In the genomic region with DNA sequence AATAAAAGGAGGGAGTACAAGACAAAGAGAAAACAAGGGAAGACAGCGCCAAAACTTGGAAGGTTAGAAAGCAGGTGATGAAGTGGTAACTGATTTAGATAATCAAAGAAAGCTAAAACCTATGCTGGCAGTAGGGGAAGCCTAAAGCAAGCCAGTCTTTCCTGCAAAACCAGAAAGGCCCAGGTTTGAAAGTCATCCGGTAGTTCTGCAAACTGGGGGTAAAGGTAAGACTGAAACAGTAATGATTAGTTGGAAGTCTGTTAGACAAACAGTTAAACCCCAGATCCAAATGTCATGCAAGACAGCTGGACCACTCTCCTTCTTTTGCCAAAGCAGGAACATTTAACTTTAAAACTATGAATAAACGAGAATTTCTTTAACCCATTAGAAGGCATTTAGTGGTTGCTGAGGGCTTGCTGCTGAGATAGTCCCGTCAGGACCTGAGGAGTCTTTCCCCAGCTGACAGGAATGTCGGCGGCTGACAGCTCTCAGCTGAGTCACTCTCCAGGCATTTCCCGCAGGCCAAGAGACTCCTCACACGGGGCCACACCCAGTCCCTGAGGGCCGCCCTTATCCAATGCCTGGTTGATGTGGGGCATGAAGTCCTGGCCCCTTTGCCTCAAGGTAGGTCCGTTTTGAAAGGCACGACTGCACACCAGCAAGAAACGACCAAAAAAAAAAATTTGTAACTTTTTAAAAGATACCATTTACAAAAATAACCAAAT, we compare ENCODE assay signal across 10 cellular contexts. TPM values are rescaled to one million over a fixed set of nuclear protein-coding genes. Genes with fewer than 3 reads are reported as not detected.
DNase-seq lines count a peak whose midpoint lies in the region; ATAC-seq and TF ChIP-seq lines count a peak whose summit lies in the region.
"Had no signal": no experiment of that assay in that cellular context is flagged by ENCODE, and none has a peak within 500 bp of the region (broad histone marks: within the 10 kb centered on the region; RNA-seq: fewer than 3 reads in every experiment).

No MANE protein-coding gene starts in this region.

- H3K4me1 ChIP-seq in lung (ENCODE audit: control insufficient read depth in 2 of 2, insufficient read depth in 2 of 2, low read length in 2 of 2), result peaks cover 0 to 2% of the 10 kb centered on the region in 2 donors

- ATAC-seq in lung (ENCODE audit: insufficient read depth, low FRiP score), result peak; percentile 88
- ATAC-seq in HG03139 (IDR thresholded peaks at IDR 0.05; ENCODE audit: unreplicated experiment), result no peak

- DNase-seq in AG04450 (ENCODE audit: low read depth, low spot score) (peak; percentile 59), LNCaP clone FGC (ENCODE audit: low read depth) (peak; percentile 19), ecto neural progenitor cell (ENCODE audit: low spot score) (peak; percentile 79), lung (ENCODE audit: low spot score) (peak; percentile 81), NCI-H524 (lab: John Stamatoyannopoulos, UW) (no peak), NCI-H774 (lab: John Stamatoyannopoulos, UW) (no peak), NCI-H1092 treated with DMSO at 0.1 percent for 48 hours (lab: John Stamatoyannopoulos, UW) (no peak)
- DNase-seq: GF-D8 had no signal

- WGBS in lung, 2 donors, result 23 to 27% methylated on average over 12 of the region's 12 CpGs

- H3K36me3 ChIP-seq in lung (ENCODE audit: control insufficient read depth in 2 of 2, insufficient read depth in 2 of 2, low read length in 2 of 2), result no peaks in the 10 kb centered on the region

- CTCF ChIA-PET in AG04450 (lab: Charles Lee), result interaction anchor here (1.0 to 6.3 kb wide), 2 partner anchors 150 to 582 kb away, joined by 3 to 370 read pairs; no protein-coding TSS in a partner anchor

- TF ChIP-seq CTCF in AG04450 (IDR thresholded peaks at IDR 0.05; ENCODE audit: low read depth, low read length) (no peak), LNCaP clone FGC (IDR thresholded peaks at IDR 0.05; ENCODE audit: control insufficient read depth, extremely low read depth, insufficient read depth) (no peak), lung (IDR thresholded peaks at IDR 0.05; ENCODE audit: control extremely low read depth, extremely low read depth) (no peak)

- H3K9me3 ChIP-seq in AG04450 (ENCODE audit: control insufficient read depth, insufficient read depth, low read length) (no peaks in the 10 kb centered on the region), lung (ENCODE audit: control insufficient read depth in 2 of 2, insufficient read depth in 1 of 2, low read length in 1 of 2) (no peaks in the 10 kb centered on the region)

- peak overlapping the region; percentile 3 for H3K27ac ChIP-seq in AG04450 (ENCODE audit: low read depth, low read length)
- H3K27ac ChIP-seq in lung (ENCODE audit: low read depth in 1 of 2, low read length in 1 of 2), result peak overlapping the region in 1 of 2 donors; percentile 27

- POLR2A ChIA-PET in AG04450 (lab: Yijun Ruan, JAX), result no interaction called here

- H3K27me3 ChIP-seq in AG04450 (ENCODE audit: control insufficient read depth, insufficient read depth, low read length) (no peaks in the 10 kb centered on the region), lung (ENCODE audit: control insufficient read depth, insufficient read depth) (no peaks in the 10 kb centered on the region)

- H3K4me3 ChIP-seq in AG04450 (ENCODE audit: low read depth, low read length) (no peak overlapping the region), LNCaP clone FGC (ENCODE audit: low read depth, low read length) (no peak overlapping the region), lung (no peak overlapping the region)

RNA-seq across cellular contexts. Expression of gene CFAP300, which starts 36.3 kb away (rescaled TPM):
- polyA plus RNA-seq in AG04450 (2011; rRNA removed) (2.3 and 3.4 TPM in 2 replicates), lung (10 to 100 TPM; 11.0 to 11.9 TPM)
- polyA minus RNA-seq in AG04450 (2011; rRNA and poly(A)+ RNA removed), result 0.64 and 1.00 TPM in 2 replicates
- 10 to 100 TPM; 16.7 to 21.3 TPM for total RNA-seq in lung
- total RNA-seq: activated T-helper 2 cell treated with anti-CD3 and anti-CD28 coated beads, Interferon-gamma antibody, Interleukin-2, Interleukin-4, amounts not matched to agents 10 μg/mL and 5 μg/mL and 100 μg/mL, durations not matched to agents 14 hours and 24 hours and 36 hours had no signal

Comparison
In these comparisons a context has a peak if more than half of its experiments do, and no peak if none do; other contexts are left out.
1. DNase-seq: peak in AG04450 (single experiment), LNCaP clone FGC (single experiment), ecto neural progenitor cell (single experiment) and lung (single experiment); none in NCI-H524 (0 of 2), NCI-H774 (single experiment) and NCI-H1092 treated with DMSO at 0.1 percent for 48 hours (single experiment).